ENCODE assay signal across 1 cellular context in the genomic region with DNA sequence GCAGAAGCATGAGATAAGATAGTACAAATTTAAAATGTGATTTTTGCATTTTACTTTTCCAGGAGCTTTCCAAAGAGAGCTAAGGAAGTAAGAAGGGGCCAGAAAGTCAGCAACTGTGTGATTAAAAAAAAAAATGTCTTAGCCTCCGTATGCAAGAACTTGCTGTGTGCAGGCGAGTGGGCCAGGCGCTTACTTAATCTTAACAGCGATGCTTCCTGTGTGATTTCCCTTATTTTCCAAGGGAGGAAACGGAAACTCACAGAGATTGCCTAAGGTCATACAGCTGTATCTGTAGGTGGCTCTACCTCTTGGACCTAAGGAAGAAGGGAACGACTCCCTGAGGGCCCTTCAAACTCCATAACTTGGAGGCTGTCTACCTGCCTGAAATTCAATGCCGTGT.
TF ChIP-seq lines count a peak whose summit lies in the region.

No MANE protein-coding gene starts in this region.

TF ChIP-seq in GM23338, 12 proteins besides CTCF, POLR2A, EP300 and RAD21 (continued from another document):
- TF ChIP-seq ZNF114 (CRISPR knock-in tag; IDR thresholded peaks at IDR 0.05) (no peak), ZNF331 (CRISPR knock-in tag; IDR thresholded peaks at IDR 0.05; ENCODE audit: low read depth) (no peak), POLR2AphosphoS5 (IDR thresholded peaks at IDR 0.05; ENCODE audit: low read depth) (no peak), CREB1 (CRISPR knock-in tag; IDR thresholded peaks at IDR 0.05; ENCODE audit: low read depth) (no peak)
- TF ChIP-seq, protein P1, sequence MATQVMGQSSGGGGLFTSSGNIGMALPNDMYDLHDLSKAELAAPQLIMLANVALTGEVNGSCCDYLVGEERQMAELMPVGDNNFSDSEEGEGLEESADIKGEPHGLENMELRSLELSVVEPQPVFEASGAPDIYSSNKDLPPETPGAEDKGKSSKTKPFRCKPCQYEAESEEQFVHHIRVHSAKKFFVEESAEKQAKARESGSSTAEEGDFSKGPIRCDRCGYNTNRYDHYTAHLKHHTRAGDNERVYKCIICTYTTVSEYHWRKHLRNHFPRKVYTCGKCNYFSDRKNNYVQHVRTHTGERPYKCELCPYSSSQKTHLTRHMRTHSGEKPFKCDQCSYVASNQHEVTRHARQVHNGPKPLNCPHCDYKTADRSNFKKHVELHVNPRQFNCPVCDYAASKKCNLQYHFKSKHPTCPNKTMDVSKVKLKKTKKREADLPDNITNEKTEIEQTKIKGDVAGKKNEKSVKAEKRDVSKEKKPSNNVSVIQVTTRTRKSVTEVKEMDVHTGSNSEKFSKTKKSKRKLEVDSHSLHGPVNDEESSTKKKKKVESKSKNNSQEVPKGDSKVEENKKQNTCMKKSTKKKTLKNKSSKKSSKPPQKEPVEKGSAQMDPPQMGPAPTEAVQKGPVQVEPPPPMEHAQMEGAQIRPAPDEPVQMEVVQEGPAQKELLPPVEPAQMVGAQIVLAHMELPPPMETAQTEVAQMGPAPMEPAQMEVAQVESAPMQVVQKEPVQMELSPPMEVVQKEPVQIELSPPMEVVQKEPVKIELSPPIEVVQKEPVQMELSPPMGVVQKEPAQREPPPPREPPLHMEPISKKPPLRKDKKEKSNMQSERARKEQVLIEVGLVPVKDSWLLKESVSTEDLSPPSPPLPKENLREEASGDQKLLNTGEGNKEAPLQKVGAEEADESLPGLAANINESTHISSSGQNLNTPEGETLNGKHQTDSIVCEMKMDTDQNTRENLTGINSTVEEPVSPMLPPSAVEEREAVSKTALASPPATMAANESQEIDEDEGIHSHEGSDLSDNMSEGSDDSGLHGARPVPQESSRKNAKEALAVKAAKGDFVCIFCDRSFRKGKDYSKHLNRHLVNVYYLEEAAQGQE (IDR thresholded peaks at IDR 0.05; ENCODE audit: unreplicated experiment), result no peak
